In the genomic region with DNA sequence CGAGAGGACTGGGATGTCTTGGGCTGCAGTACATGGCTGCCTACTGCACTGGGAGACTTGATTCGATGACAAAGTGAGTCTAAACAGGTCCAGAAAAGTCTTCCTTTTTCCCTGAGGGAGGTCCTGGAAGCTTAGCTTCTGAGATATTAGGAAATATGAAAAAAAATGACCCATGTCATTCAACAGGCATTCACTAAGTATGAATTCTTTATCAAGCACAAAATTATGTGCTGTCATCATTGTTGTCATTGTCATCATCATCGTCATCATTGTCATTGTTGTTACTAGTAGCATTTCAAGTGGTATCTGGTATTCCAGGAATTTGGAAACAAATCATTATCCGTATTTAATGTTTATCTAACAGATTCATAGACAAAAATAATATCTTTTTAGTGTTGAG, we compare ENCODE assay signal across 29 cellular contexts.
"Had no signal": no experiment of that assay in that cellular context is flagged by ENCODE, and none has a peak within 500 bp of the region (broad histone marks: within the 10 kb centered on the region; RNA-seq: fewer than 3 reads in every experiment).

No MANE protein-coding gene starts in this region.

- H3K9me3 ChIP-seq: ovary, psoas muscle, stomach, thoracic aorta, thyroid gland, upper lobe of right lung, uterus had no signal

- H3K79me2 ChIP-seq: parathyroid adenoma had no signal

- H3K9ac ChIP-seq: parathyroid adenoma had no signal

- H3K4me3 ChIP-seq: ovary, psoas muscle, stomach, thoracic aorta, thyroid gland, tibial nerve, upper lobe of right lung, uterus had no signal

- H3K4me1 Mint-ChIP-seq: naive B cell; naive thymus-derived CD8-positive, alpha-beta T cell; nephron progenitor cell; stimulated activated effector memory CD8-positive, alpha-beta T cell treated with anti-CD3 and anti-CD28 coated beads, Interleukin-12 subunit alpha, Interleukin-12 subunit beta, amount 100 ng/mL, for 72 hours; stimulated activated naive B cell treated with anti-CD40 and anti-IgM and Interleukin-4, amounts not matched to agents 10 μg/mL and 1 μg/mL and 100 μg/mL, for 72 hours had no signal

- H3K27ac ChIP-seq: ovary, parathyroid adenoma, stomach, thoracic aorta, thyroid gland, tibial nerve, upper lobe of right lung, uterus had no signal

- H3K27me3 ChIP-seq: ovary, thyroid gland, tibial nerve, upper lobe of right lung, uterus had no signal

- H3K9me3 Mint-ChIP-seq: natural killer cell treated with Interleukin-12 subunit alpha and Interleukin-12 subunit beta and Interleukin-15 and Interleukin-18, amount 100 ng/mL, for 72 hours; stimulated activated effector memory CD8-positive, alpha-beta T cell treated with anti-CD3 and anti-CD28 coated beads, Interleukin-12 subunit alpha, Interleukin-12 subunit beta, amount 100 ng/mL, for 72 hours had no signal

- H3K36me3 ChIP-seq: ovary, stomach, thoracic aorta, thyroid gland, tibial nerve, upper lobe of right lung, uterus had no signal

- H2AFZ ChIP-seq: parathyroid adenoma had no signal

- H3K4me3 Mint-ChIP-seq: naive B cell; naive thymus-derived CD8-positive, alpha-beta T cell; natural killer cell treated with Interleukin-12 subunit alpha and Interleukin-12 subunit beta and Interleukin-15 and Interleukin-18, amount 100 ng/mL, for 72 hours; nephron progenitor cell; neural crest cell; stimulated activated effector memory CD8-positive, alpha-beta T cell treated with anti-CD3 and anti-CD28 coated beads, Interleukin-12 subunit alpha, Interleukin-12 subunit beta, amount 100 ng/mL, for 72 hours; stimulated activated naive B cell treated with anti-CD40 and anti-IgM and Interleukin-4, amounts not matched to agents 10 μg/mL and 1 μg/mL and 100 μg/mL, for 72 hours; stimulated activated naive CD8-positive, alpha-beta T cell treated with anti-CD3 and anti-CD28 coated beads, Interleukin-15, Interleukin-2, amounts not matched to agents 100 ng/mL and 50 ng/mL, for 24 hours; type B pancreatic cell had no signal

- H3K4me1 ChIP-seq: parathyroid adenoma, stomach, thyroid gland, tibial nerve, upper lobe of right lung, uterus had no signal

- H3K27ac Mint-ChIP-seq: naive B cell; naive thymus-derived CD8-positive, alpha-beta T cell; natural killer cell treated with Interleukin-12 subunit alpha and Interleukin-12 subunit beta and Interleukin-15 and Interleukin-18, amount 100 ng/mL, for 72 hours; progenitor cell of endocrine pancreas; stimulated activated effector memory CD8-positive, alpha-beta T cell treated with anti-CD3 and anti-CD28 coated beads, Interleukin-12 subunit alpha, Interleukin-12 subunit beta, amount 100 ng/mL, for 72 hours; stimulated activated naive B cell treated with anti-CD40 and anti-IgM and Interleukin-4, amounts not matched to agents 10 μg/mL and 1 μg/mL and 100 μg/mL, for 72 hours; stimulated activated naive CD8-positive, alpha-beta T cell treated with anti-CD3 and anti-CD28 coated beads, Interleukin-15, Interleukin-2, amounts not matched to agents 100 ng/mL and 50 ng/mL, for 24 hours; type B pancreatic cell had no signal

- H3K36me3 Mint-ChIP-seq: naive B cell; natural killer cell treated with Interleukin-12 subunit alpha and Interleukin-12 subunit beta and Interleukin-15 and Interleukin-18, amount 100 ng/mL, for 72 hours; stimulated activated effector memory CD8-positive, alpha-beta T cell treated with anti-CD3 and anti-CD28 coated beads, Interleukin-12 subunit alpha, Interleukin-12 subunit beta, amount 100 ng/mL, for 72 hours; type B pancreatic cell had no signal

- DNase-seq: naive B cell; naive thymus-derived CD8-positive, alpha-beta T cell; nephron progenitor cell; occipital lobe; ovary; posterior cingulate gyrus; psoas muscle; right cardiac atrium; small intestine; stimulated activated CD4-positive, alpha-beta T cell treated with anti-CD3 and anti-CD28 coated beads, Interleukin-15, amount 100 ng/mL, for 24 hours; stimulated activated CD4-positive, alpha-beta T cell treated with anti-CD3 and anti-CD28 coated beads, Interleukin-2, amount 100 ng/mL, for 24 hours; stimulated activated CD4-positive, alpha-beta T cell treated with anti-CD3 and anti-CD28 coated beads, Interleukin-2, amount 100 ng/mL, for 48 hours; stimulated activated CD4-positive, alpha-beta T cell treated with anti-CD3 and anti-CD28 coated beads, Interleukin-4, amount 100 ng/mL, for 24 hours; stimulated activated naive B cell treated with anti-CD40 and anti-IgM and Interleukin-4, amounts not matched to agents 10 μg/mL and 1 μg/mL and 100 μg/mL, for 72 hours; stimulated activated naive CD4-positive, alpha-beta T cell treated with Interleukin-2 at 50 U/mL for 16 hours; stomach; thyroid gland; upper lobe of right lung; uterus had no signal

- ATAC-seq: naive thymus-derived CD8-positive, alpha-beta T cell; psoas muscle; right cardiac atrium; sciatic nerve; stimulated activated effector memory CD8-positive, alpha-beta T cell treated with anti-CD3 and anti-CD28 coated beads, Interleukin-12 subunit alpha, Interleukin-12 subunit beta, amount 100 ng/mL, for 72 hours; stimulated activated naive B cell treated with anti-CD40 and anti-IgM and Interleukin-4, amounts not matched to agents 10 μg/mL and 1 μg/mL and 100 μg/mL, for 72 hours; upper lobe of right lung had no signal
